Comparison of ENCODE assay signal across 8 cellular contexts in the genomic region with DNA sequence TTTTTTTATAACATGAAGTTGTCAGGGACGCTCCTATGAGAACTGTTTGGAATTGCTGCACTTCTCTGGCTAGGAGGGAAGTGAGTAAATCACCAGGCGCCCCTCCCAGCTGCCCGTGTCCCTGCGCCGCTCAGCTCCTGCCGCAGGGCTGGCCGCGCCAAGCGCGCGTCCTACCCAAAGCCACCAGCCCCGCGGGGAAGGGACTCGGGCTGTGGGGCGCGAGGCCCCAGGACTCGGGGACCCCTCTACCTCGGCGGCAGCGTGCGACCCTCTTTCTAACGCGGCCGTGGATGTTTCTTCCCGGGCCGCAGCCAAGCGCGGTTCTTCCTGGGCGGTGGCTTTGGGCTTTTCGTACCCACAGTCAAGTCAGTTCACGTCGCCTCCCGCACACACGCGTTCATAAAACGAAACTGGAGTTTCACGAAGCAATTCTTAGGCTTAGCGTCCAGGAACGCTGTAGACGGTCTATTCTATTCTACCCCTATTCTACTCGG. TPM values are rescaled to one million over a fixed set of nuclear protein-coding genes. Genes with fewer than 3 reads are reported as not detected.
DNase-seq lines count a peak whose midpoint lies in the region; ATAC-seq and TF ChIP-seq lines count a peak whose summit lies in the region.

No MANE protein-coding gene starts in this region.

- peak; percentile 32 for ATAC-seq in GM21447 (IDR thresholded peaks at IDR 0.05; ENCODE audit: unreplicated experiment)
- ATAC-seq in HG02588 (IDR thresholded peaks at IDR 0.05; ENCODE audit: unreplicated experiment) = no peak
- no peak for ATAC-seq in HG02973 (IDR thresholded peaks at IDR 0.05; ENCODE audit: unreplicated experiment)

- intact Hi-C loops in ovary (cut with DNase I) = no loop called here

- H3K27me3 ChIP-seq in ovary = no peaks in the 10 kb centered on the region

- peak overlapping the region; percentile 84 for H3K4me3 Mint-ChIP-seq in glutamatergic neuron (ENCODE audit: unreplicated experiment)

- H3K36me3 Mint-ChIP-seq in glutamatergic neuron (ENCODE audit: unreplicated experiment) = peaks cover 11% of the 10 kb centered on the region

- H3K4me3 ChIP-seq in WI38 (ENCODE audit: low read depth, low read length) (peak overlapping the region; percentile 61), ovary (peak overlapping the region; percentile 34)

- no peak for TF ChIP-seq POLR2A in ovary (IDR thresholded peaks at IDR 0.05)

- no peak for TF ChIP-seq CTCF in WI38 (IDR thresholded peaks at IDR 0.05; ENCODE audit: low read depth, low read length)
- no peak for TF ChIP-seq CTCF in glutamatergic neuron (IDR thresholded peaks at IDR 0.05; ENCODE audit: partially characterized antibody, unreplicated experiment)
- TF ChIP-seq CTCF in ovary (IDR thresholded peaks at IDR 0.05) = no peak

- no peak for TF ChIP-seq EP300 in ovary (IDR thresholded peaks at IDR 0.05)

- no peak overlapping the region for H3K27ac Mint-ChIP-seq in glutamatergic neuron (ENCODE audit: unreplicated experiment)

- peaks cover 9% of the 10 kb centered on the region for H3K9me3 Mint-ChIP-seq in glutamatergic neuron (ENCODE audit: unreplicated experiment)

- H3K27me3 Mint-ChIP-seq in glutamatergic neuron (ENCODE audit: unreplicated experiment) = peaks cover 29% of the 10 kb centered on the region

- no peaks in the 10 kb centered on the region for H3K9me3 ChIP-seq in ovary

- no peak overlapping the region for H3K27ac ChIP-seq in ovary

- H3K4me1 ChIP-seq in ovary (ENCODE audit: insufficient read depth) = peaks cover 2% of the 10 kb centered on the region

- H3K4me1 Mint-ChIP-seq in glutamatergic neuron (ENCODE audit: low read depth, unreplicated experiment) = peaks cover 15% of the 10 kb centered on the region

- H3K36me3 ChIP-seq in ovary = no peaks in the 10 kb centered on the region

- DNase-seq in glutamatergic neuron (peak; percentile 44), ovary (no peak), HuH-7 (ENCODE audit: low spot score) (no peak), mucosa of gallbladder (ENCODE audit: low spot score) (no peak)

- WGBS in ovary, 3 donors = 0 to 1% (median 1%) methylated on average over 40 to 41 of the region's 41 CpGs

RNA-seq across cellular contexts. Expression of gene FOXC1, which starts 15.2 kb away (rescaled TPM):
- 3.3 TPM for total RNA-seq in glutamatergic neuron (ENCODE audit: unreplicated experiment)
- 10 to 100 TPM in 1 of 7 donors, 1 to 10 TPM in 6; 4.3 to 15.9 (median 5.8) TPM for total RNA-seq in ovary
- polyA plus RNA-seq in ovary = 10 to 100 TPM in 1 of 2 donors, 1 to 10 TPM in 1; 6.5 to 21.2 TPM
- total RNA-seq in mucosa of gallbladder = 9.5 TPM
